ENCODE assay signal across 1 cellular context in the genomic region with DNA sequence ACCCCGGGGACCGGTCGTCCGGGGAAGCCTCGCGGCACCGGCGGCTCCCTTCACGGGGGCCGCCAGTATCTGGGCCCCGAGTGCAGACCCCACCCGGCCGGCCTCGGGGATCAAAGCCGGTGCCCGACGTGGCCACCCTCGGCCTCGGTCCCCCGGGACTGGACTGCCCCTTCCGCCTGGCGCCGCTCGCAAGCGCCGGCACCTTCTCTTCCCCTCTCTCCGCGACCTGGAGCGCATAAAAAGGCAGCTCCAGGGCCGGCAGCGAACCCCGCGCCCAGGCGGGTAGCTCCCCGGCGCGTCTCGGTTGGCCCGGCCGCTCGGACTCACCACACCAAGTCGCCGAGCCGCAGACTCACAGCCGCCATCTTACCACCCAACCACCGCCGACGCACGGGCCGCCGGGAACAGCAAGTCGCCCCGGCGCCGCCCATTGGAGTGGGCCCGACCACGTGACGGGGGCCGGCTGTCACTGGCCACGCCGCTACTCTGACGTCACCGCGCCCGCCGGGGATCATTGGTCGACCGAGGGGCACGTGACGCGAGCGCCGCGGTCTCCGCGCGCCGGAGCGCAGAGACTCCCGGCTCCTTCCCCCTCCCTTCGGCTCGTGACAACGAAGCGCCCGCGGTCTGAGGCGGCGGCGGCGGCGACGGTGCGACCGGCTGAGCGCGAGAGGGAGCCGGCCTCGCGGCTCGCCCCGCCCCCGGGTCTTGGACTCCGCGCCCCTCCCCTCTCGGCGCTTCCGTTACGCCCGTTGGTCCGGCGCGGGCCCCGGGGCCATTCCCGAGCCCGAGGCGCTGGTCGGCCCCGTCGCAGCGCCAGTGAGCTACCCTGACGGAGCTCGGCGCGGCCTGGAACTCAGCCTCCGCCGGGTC.
A peak's percentile ranks its signal among the peaks of the same experiment; 100 is the strongest.
TF ChIP-seq lines count a peak whose summit lies in the region.

A gene (minus strand): TSS at position 388 of the 873 bp plus-strand sequence. CDS start 23 bp downstream, at position 365.
A gene with protein sequence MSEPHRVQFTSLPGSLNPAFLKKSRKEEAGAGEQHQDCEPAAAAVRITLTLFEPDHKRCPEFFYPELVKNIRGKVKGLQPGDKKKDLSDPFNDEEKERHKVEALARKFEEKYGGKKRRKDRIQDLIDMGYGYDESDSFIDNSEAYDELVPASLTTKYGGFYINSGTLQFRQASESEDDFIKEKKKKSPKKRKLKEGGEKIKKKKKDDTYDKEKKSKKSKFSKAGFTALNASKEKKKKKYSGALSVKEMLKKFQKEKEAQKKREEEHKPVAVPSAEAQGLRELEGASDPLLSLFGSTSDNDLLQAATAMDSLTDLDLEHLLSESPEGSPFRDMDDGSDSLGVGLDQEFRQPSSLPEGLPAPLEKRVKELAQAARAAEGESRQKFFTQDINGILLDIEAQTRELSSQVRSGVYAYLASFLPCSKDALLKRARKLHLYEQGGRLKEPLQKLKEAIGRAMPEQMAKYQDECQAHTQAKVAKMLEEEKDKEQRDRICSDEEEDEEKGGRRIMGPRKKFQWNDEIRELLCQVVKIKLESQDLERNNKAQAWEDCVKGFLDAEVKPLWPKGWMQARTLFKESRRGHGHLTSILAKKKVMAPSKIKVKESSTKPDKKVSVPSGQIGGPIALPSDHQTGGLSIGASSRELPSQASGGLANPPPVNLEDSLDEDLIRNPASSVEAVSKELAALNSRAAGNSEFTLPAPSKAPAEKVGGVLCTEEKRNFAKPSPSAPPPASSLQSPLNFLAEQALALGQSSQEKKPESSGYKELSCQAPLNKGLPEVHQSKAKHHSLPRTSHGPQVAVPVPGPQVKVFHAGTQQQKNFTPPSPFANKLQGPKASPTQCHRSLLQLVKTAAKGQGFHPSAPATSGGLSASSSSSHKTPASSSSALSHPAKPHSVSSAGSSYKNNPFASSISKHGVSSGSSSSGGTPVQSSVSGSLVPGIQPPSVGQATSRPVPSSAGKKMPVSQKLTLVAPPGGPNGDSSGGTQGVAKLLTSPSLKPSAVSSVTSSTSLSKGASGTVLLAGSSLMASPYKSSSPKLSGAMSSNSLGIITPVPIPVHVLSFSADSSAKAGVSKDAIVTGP (N-terminal part only) (plus strand): TSS at position 581 of the 873 bp plus-strand sequence. CDS start 5,437 bp downstream, outside the sequence.

TF ChIP-seq in HepG2, 621 proteins besides CTCF, POLR2A, EP300 and RAD21 (continued from another document and continues in another):
- TF ChIP-seq, protein P1, sequence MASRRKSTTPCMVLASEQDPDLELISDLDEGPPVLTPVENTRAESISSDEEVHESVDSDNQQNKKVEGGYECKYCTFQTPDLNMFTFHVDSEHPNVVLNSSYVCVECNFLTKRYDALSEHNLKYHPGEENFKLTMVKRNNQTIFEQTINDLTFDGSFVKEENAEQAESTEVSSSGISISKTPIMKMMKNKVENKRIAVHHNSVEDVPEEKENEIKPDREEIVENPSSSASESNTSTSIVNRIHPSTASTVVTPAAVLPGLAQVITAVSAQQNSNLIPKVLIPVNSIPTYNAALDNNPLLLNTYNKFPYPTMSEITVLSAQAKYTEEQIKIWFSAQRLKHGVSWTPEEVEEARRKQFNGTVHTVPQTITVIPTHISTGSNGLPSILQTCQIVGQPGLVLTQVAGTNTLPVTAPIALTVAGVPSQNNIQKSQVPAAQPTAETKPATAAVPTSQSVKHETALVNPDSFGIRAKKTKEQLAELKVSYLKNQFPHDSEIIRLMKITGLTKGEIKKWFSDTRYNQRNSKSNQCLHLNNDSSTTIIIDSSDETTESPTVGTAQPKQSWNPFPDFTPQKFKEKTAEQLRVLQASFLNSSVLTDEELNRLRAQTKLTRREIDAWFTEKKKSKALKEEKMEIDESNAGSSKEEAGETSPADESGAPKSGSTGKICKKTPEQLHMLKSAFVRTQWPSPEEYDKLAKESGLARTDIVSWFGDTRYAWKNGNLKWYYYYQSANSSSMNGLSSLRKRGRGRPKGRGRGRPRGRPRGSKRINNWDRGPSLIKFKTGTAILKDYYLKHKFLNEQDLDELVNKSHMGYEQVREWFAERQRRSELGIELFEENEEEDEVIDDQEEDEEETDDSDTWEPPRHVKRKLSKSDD (CRISPR knock-in tag; IDR thresholded peaks at IDR 0.05; ENCODE audit: low read depth), result 0 out of 2 replicates have a peak, but pooled peaks have one; percentile 22
- TF ChIP-seq ZNF724P (CRISPR knock-in tag; IDR thresholded peaks at IDR 0.05; ENCODE audit: borderline replicate concordance) (0 out of 2 replicates have a peak, but pooled peaks have one; percentile 30), HNRNPLL (IDR thresholded peaks at IDR 0.05; ENCODE audit: low read depth, low read length, poor library complexity, severe bottlenecking) (peak; percentile 54), ZNF256 (CRISPR knock-in tag; conservative IDR thresholded peaks at IDR 0.05) (0 out of 2 replicates have a peak, but pooled peaks have one; percentile 50), ZNF749 (CRISPR knock-in tag; IDR thresholded peaks at IDR 0.05; ENCODE audit: borderline replicate concordance) (no peak), ZNF530 (CRISPR knock-in tag; IDR thresholded peaks at IDR 0.05; ENCODE audit: low read depth) (no peak), SNRNP70 (IDR thresholded peaks at IDR 0.05; ENCODE audit: low read depth, low read length) (no peak), POLR2AphosphoS5 (IDR thresholded peaks at IDR 0.05; ENCODE audit: low read depth, low read length) (peak; percentile 67), GTF2F1 (IDR thresholded peaks at IDR 0.05; ENCODE audit: low read length) (no peak), ZNF296 (CRISPR knock-in tag; conservative IDR thresholded peaks at IDR 0.05) (0 out of 2 replicates have a peak, but pooled peaks have one; percentile 31), NKX3-1 (CRISPR knock-in tag; IDR thresholded peaks at IDR 0.05) (peak; percentile 59; the same call in 1 of the 2 replicates), GATAD1 (CRISPR knock-in tag; IDR thresholded peaks at IDR 0.05) (peak; percentile 94), ZNF782 (CRISPR knock-in tag; IDR thresholded peaks at IDR 0.05; ENCODE audit: borderline replicate concordance) (no peak; the same call in 1 of the 2 replicates), HNRNPK (IDR thresholded peaks at IDR 0.05; ENCODE audit: low read depth, low read length, poor library complexity, severe bottlenecking) (no peak)
- TF ChIP-seq, protein P2, sequence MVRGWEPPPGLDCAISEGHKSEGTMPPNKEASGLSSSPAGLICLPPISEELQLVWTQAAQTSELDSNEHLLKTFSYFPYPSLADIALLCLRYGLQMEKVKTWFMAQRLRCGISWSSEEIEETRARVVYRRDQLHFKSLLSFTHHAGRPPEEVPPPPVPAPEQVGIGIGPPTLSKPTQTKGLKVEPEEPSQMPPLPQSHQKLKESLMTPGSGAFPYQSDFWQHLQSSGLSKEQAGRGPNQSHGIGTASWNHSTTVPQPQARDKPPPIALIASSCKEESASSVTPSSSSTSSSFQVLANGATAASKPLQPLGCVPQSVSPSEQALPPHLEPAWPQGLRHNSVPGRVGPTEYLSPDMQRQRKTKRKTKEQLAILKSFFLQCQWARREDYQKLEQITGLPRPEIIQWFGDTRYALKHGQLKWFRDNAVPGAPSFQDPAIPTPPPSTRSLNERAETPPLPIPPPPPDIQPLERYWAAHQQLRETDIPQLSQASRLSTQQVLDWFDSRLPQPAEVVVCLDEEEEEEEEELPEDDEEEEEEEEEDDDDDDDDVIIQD (CRISPR knock-in tag; IDR thresholded peaks at IDR 0.05; ENCODE audit: low read depth), result no peak
- TF ChIP-seq, protein P3, sequence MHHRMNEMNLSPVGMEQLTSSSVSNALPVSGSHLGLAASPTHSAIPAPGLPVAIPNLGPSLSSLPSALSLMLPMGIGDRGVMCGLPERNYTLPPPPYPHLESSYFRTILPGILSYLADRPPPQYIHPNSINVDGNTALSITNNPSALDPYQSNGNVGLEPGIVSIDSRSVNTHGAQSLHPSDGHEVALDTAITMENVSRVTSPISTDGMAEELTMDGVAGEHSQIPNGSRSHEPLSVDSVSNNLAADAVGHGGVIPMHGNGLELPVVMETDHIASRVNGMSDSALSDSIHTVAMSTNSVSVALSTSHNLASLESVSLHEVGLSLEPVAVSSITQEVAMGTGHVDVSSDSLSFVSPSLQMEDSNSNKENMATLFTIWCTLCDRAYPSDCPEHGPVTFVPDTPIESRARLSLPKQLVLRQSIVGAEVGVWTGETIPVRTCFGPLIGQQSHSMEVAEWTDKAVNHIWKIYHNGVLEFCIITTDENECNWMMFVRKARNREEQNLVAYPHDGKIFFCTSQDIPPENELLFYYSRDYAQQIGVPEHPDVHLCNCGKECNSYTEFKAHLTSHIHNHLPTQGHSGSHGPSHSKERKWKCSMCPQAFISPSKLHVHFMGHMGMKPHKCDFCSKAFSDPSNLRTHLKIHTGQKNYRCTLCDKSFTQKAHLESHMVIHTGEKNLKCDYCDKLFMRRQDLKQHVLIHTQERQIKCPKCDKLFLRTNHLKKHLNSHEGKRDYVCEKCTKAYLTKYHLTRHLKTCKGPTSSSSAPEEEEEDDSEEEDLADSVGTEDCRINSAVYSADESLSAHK (CRISPR knock-in tag; IDR thresholded peaks at IDR 0.05; ENCODE audit: borderline replicate concordance), result no peak
- TF ChIP-seq, protein P4, sequence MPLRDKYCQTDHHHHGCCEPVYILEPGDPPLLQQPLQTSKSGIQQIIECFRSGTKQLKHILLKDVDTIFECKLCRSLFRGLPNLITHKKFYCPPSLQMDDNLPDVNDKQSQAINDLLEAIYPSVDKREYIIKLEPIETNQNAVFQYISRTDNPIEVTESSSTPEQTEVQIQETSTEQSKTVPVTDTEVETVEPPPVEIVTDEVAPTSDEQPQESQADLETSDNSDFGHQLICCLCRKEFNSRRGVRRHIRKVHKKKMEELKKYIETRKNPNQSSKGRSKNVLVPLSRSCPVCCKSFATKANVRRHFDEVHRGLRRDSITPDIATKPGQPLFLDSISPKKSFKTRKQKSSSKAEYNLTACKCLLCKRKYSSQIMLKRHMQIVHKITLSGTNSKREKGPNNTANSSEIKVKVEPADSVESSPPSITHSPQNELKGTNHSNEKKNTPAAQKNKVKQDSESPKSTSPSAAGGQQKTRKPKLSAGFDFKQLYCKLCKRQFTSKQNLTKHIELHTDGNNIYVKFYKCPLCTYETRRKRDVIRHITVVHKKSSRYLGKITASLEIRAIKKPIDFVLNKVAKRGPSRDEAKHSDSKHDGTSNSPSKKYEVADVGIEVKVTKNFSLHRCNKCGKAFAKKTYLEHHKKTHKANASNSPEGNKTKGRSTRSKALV (CRISPR knock-in tag; IDR thresholded peaks at IDR 0.05), result no peak
- TF ChIP-seq, protein P5, sequence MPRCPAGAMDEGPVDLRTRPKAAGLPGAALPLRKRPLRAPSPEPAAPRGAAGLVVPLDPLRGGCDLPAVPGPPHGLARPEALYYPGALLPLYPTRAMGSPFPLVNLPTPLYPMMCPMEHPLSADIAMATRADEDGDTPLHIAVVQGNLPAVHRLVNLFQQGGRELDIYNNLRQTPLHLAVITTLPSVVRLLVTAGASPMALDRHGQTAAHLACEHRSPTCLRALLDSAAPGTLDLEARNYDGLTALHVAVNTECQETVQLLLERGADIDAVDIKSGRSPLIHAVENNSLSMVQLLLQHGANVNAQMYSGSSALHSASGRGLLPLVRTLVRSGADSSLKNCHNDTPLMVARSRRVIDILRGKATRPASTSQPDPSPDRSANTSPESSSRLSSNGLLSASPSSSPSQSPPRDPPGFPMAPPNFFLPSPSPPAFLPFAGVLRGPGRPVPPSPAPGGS (CRISPR knock-in tag; IDR thresholded peaks at IDR 0.05), result 0 out of 2 replicates have a peak, but pooled peaks have one; percentile 28
- TF ChIP-seq, protein P6, sequence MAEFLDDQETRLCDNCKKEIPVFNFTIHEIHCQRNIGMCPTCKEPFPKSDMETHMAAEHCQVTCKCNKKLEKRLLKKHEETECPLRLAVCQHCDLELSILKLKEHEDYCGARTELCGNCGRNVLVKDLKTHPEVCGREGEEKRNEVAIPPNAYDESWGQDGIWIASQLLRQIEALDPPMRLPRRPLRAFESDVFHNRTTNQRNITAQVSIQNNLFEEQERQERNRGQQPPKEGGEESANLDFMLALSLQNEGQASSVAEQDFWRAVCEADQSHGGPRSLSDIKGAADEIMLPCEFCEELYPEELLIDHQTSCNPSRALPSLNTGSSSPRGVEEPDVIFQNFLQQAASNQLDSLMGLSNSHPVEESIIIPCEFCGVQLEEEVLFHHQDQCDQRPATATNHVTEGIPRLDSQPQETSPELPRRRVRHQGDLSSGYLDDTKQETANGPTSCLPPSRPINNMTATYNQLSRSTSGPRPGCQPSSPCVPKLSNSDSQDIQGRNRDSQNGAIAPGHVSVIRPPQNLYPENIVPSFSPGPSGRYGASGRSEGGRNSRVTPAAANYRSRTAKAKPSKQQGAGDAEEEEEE (CRISPR knock-in tag; IDR thresholded peaks at IDR 0.05; ENCODE audit: borderline replicate concordance), result no peak
- TF ChIP-seq, protein P7, sequence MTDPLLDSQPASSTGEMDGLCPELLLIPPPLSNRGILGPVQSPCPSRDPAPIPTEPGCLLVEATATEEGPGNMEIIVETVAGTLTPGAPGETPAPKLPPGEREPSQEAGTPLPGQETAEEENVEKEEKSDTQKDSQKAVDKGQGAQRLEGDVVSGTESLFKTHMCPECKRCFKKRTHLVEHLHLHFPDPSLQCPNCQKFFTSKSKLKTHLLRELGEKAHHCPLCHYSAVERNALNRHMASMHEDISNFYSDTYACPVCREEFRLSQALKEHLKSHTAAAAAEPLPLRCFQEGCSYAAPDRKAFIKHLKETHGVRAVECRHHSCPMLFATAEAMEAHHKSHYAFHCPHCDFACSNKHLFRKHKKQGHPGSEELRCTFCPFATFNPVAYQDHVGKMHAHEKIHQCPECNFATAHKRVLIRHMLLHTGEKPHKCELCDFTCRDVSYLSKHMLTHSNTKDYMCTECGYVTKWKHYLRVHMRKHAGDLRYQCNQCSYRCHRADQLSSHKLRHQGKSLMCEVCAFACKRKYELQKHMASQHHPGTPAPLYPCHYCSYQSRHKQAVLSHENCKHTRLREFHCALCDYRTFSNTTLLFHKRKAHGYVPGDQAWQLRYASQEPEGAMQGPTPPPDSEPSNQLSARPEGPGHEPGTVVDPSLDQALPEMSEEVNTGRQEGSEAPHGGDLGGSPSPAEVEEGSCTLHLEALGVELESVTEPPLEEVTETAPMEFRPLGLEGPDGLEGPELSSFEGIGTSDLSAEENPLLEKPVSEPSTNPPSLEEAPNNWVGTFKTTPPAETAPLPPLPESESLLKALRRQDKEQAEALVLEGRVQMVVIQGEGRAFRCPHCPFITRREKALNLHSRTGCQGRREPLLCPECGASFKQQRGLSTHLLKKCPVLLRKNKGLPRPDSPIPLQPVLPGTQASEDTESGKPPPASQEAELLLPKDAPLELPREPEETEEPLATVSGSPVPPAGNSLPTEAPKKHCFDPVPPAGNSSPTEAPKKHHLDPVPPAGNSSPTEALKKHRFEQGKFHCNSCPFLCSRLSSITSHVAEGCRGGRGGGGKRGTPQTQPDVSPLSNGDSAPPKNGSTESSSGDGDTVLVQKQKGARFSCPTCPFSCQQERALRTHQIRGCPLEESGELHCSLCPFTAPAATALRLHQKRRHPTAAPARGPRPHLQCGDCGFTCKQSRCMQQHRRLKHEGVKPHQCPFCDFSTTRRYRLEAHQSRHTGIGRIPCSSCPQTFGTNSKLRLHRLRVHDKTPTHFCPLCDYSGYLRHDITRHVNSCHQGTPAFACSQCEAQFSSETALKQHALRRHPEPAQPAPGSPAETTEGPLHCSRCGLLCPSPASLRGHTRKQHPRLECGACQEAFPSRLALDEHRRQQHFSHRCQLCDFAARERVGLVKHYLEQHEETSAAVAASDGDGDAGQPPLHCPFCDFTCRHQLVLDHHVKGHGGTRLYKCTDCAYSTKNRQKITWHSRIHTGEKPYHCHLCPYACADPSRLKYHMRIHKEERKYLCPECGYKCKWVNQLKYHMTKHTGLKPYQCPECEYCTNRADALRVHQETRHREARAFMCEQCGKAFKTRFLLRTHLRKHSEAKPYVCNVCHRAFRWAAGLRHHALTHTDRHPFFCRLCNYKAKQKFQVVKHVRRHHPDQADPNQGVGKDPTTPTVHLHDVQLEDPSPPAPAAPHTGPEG (CRISPR knock-in tag; IDR thresholded peaks at IDR 0.05), result no peak; the same call in none of the 2 replicates
- TF ChIP-seq, protein P8, sequence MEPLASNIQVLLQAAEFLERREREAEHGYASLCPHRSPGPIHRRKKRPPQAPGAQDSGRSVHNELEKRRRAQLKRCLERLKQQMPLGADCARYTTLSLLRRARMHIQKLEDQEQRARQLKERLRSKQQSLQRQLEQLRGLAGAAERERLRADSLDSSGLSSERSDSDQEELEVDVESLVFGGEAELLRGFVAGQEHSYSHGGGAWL (CRISPR knock-in tag; IDR thresholded peaks at IDR 0.05), result peak; percentile 32; the same call in 1 of the 2 replicates
